ENCODE assay signal across 1 cellular context in genomic region chrX:49186125-49187027, GRCh38.
TF ChIP-seq lines count a peak whose summit lies in the region.

Gene PRICKLE3, minus strand, starts transcription at chrX:49186373. Its CDS starts 76 bp downstream, at chrX:49186297.

TF ChIP-seq in K562, 482 proteins besides CTCF, POLR2A, EP300 and RAD21 (continued from another document and continues in another):
- TF ChIP-seq MYNN (IDR thresholded peaks at IDR 0.05): peak; percentile 90
- TF ChIP-seq MYNN (CRISPR knock-in tag; IDR thresholded peaks at IDR 0.05): no peak
- no peak for TF ChIP-seq CLOCK (CRISPR knock-in tag; IDR thresholded peaks at IDR 0.05; ENCODE audit: borderline replicate concordance)
- no peak for TF ChIP-seq SRSF3 (IDR thresholded peaks at IDR 0.05; ENCODE audit: insufficient read depth, low read length)
- TF ChIP-seq ZNF354B (CRISPR knock-in tag; IDR thresholded peaks at IDR 0.05): no peak
- TF ChIP-seq MAZ (CRISPR knock-in tag; conservative IDR thresholded peaks at IDR 0.05 in 1 of 2, IDR thresholded peaks at IDR 0.05 in 1 of 2): peak; percentile 56 to 60; a peak in 2 of 4 replicates
- no peak for TF ChIP-seq ETS2 (tag; IDR thresholded peaks at IDR 0.05; ENCODE audit: borderline replicate concordance, poor library complexity, severe bottlenecking)
- TF ChIP-seq ESRRB (CRISPR knock-in tag; IDR thresholded peaks at IDR 0.05; ENCODE audit: borderline replicate concordance): no peak
- TF ChIP-seq SMAD1 (IDR thresholded peaks at IDR 0.05; ENCODE audit: low read depth, low read length, partially characterized antibody): no peak
- no peak for TF ChIP-seq RBM25 (IDR thresholded peaks at IDR 0.05; ENCODE audit: low read depth, low read length, severe bottlenecking)
- TF ChIP-seq HDAC8 (tag; IDR thresholded peaks at IDR 0.05): no peak
- TF ChIP-seq TOE1 (IDR thresholded peaks at IDR 0.05; ENCODE audit: borderline replicate concordance): peak; percentile 42; the same call in 1 of the 2 replicates
- TF ChIP-seq TOE1 (CRISPR knock-in tag; IDR thresholded peaks at IDR 0.05; ENCODE audit: borderline replicate concordance, low read depth): no peak
- 0 out of 2 replicates have a peak, but pooled peaks have one; percentile 14 for TF ChIP-seq CREB1 (IDR thresholded peaks at IDR 0.05)
- peak; percentile 24; the same call in 1 of the 2 replicates for TF ChIP-seq CREB1 (CRISPR knock-in tag; IDR thresholded peaks at IDR 0.05)
- peak; percentile 56 for TF ChIP-seq E2F8 (IDR thresholded peaks at IDR 0.05; ENCODE audit: low read depth, partially characterized antibody)
- TF ChIP-seq ZNF444 (CRISPR knock-in tag; IDR thresholded peaks at IDR 0.05): no peak
- peak; percentile 90 for TF ChIP-seq MTA3 (IDR thresholded peaks at IDR 0.05; ENCODE audit: borderline replicate concordance)
- peak in 1 of 2 experiments; percentile 85; a peak in 2 of 4 replicates for TF ChIP-seq HDAC1 (IDR thresholded peaks at IDR 0.05)
- TF ChIP-seq FOSL1 (tag; conservative IDR thresholded peaks at IDR 0.05): no peak
- no peak for TF ChIP-seq PTRF (tag; IDR thresholded peaks at IDR 0.05)
- TF ChIP-seq ZNF717 (CRISPR knock-in tag; IDR thresholded peaks at IDR 0.05): no peak
- no peak for TF ChIP-seq CBFA2T2 (conservative IDR thresholded peaks at IDR 0.05)
- TF ChIP-seq NRF1 (conservative IDR thresholded peaks at IDR 0.05 in 1 of 2, IDR thresholded peaks at IDR 0.05 in 1 of 2): peak; percentile 51 to 59
- no peak for TF ChIP-seq SMAD2 (IDR thresholded peaks at IDR 0.05; ENCODE audit: low read depth, low read length)
- TF ChIP-seq ETS1 (conservative IDR thresholded peaks at IDR 0.05; ENCODE audit: control insufficient read depth, low read depth, low read length): peak; percentile 62
- TF ChIP-seq RERE (CRISPR knock-in tag; IDR thresholded peaks at IDR 0.05; ENCODE audit: borderline replicate concordance): no peak
- peak; percentile 92 for TF ChIP-seq RBFOX2 (IDR thresholded peaks at IDR 0.05; ENCODE audit: low read depth, low read length)
- TF ChIP-seq POLR3A (IDR thresholded peaks at IDR 0.05; ENCODE audit: borderline replicate concordance, extremely low read depth, insufficient read depth, insufficient read length): no peak
- peak; percentile 75 for TF ChIP-seq SUPT5H (IDR thresholded peaks at IDR 0.05)
- peak; percentile 72; the same call in 1 of the 2 replicates for TF ChIP-seq CTBP1 (IDR thresholded peaks at IDR 0.05; ENCODE audit: borderline replicate concordance)
- TF ChIP-seq CBX1 (IDR thresholded peaks at IDR 0.05; ENCODE audit: low read depth): 0 out of 2 replicates have a peak, but pooled peaks have one; percentile 46
- no peak for TF ChIP-seq CBX3 (IDR thresholded peaks at IDR 0.05; ENCODE audit: borderline replicate concordance in 1 of 2, low read length in 2 of 2)
- TF ChIP-seq IRF9 (tag; IDR thresholded peaks at IDR 0.05): no peak
- TF ChIP-seq EP400 (IDR thresholded peaks at IDR 0.05): no peak
- no peak for TF ChIP-seq STAG1 (CRISPR knock-in tag; IDR thresholded peaks at IDR 0.05; ENCODE audit: borderline replicate concordance)
- peak; percentile 80 for TF ChIP-seq CREB3 (tag; conservative IDR thresholded peaks at IDR 0.05; ENCODE audit: low read depth)
- peak; percentile 55 for TF ChIP-seq USF2 (CRISPR knock-in tag; IDR thresholded peaks at IDR 0.05)
- TF ChIP-seq COPS2 (conservative IDR thresholded peaks at IDR 0.05): no peak
- TF ChIP-seq ZNF24 (IDR thresholded peaks at IDR 0.05): no peak
- no peak for TF ChIP-seq ZNF274 (IDR thresholded peaks at IDR 0.05; ENCODE audit: borderline replicate concordance, low read depth, low read length)
- no peak for TF ChIP-seq DNMT1 (IDR thresholded peaks at IDR 0.05)
- TF ChIP-seq FOXM1 (IDR thresholded peaks at IDR 0.05; ENCODE audit: low read depth): no peak
- TF ChIP-seq FOXM1 (CRISPR knock-in tag; IDR thresholded peaks at IDR 0.05; ENCODE audit: low read depth): no peak
- TF ChIP-seq ZNF79 (CRISPR knock-in tag; IDR thresholded peaks at IDR 0.05; ENCODE audit: low read depth): no peak
- no peak for TF ChIP-seq ZBTB2 (IDR thresholded peaks at IDR 0.05)
- TF ChIP-seq ZNF583 (CRISPR knock-in tag; IDR thresholded peaks at IDR 0.05): peak; percentile 61; the same call in 1 of the 2 replicates
- no peak for TF ChIP-seq HCFC1 (IDR thresholded peaks at IDR 0.05; ENCODE audit: low read depth, low read length)
- no peak for TF ChIP-seq ZBTB8A (IDR thresholded peaks at IDR 0.05; ENCODE audit: partially characterized antibody)
- no peak for TF ChIP-seq SIRT6 (IDR thresholded peaks at IDR 0.05; ENCODE audit: low read depth, low read length)
